ENCODE assay signal across 13 cellular contexts in genomic region chr1:115144176-115144575, GRCh38. TPM values are rescaled to one million over a fixed set of nuclear protein-coding genes. Genes with fewer than 3 reads are reported as not detected.
DNase-seq lines count a peak whose midpoint lies in the region; ATAC-seq and TF ChIP-seq lines count a peak whose summit lies in the region.
"Had no signal": no experiment of that assay in that cellular context is flagged by ENCODE, and none has a peak within 500 bp of the region (broad histone marks: within the 10 kb centered on the region; RNA-seq: fewer than 3 reads in every experiment).

No MANE protein-coding gene starts in this region.

- no peak overlapping the region for H3K27ac ChIP-seq in BLaER1 treated with 17β-estradiol and CSF1 and Interleukin-3, amounts not matched to agents 10 nM and 100 nM
- peak overlapping the region; percentile 85; the same call in 1 of the 2 replicates for H3K27ac ChIP-seq in SJSA1
- H3K27ac ChIP-seq: A549, HL-60 had no signal

- H3K36me3 ChIP-seq in BLaER1 treated with 17β-estradiol and CSF1 and Interleukin-3, amounts not matched to agents 10 nM and 100 nM, result no peaks in the 10 kb centered on the region
- H3K36me3 ChIP-seq in SJSA1 (no peaks in the 10 kb centered on the region), kidney epithelial cell (ENCODE audit: control insufficient read depth, insufficient read depth, low read length) (no peaks in the 10 kb centered on the region)
- H3K36me3 ChIP-seq: HAP-1 had no signal

- H3K9me3 ChIP-seq in BLaER1 treated with 17β-estradiol and CSF1 and Interleukin-3, amounts not matched to agents 10 nM and 100 nM (replicated peaks in 1 of 11), result no peaks in the 10 kb centered on the region; a peak in 1 of 22 replicates
- no peaks in the 10 kb centered on the region for H3K9me3 ChIP-seq in SJSA1 (replicated peaks)
- H3K9me3 ChIP-seq: A549, HAP-1 had no signal

- H3K9ac ChIP-seq in BLaER1 treated with 17β-estradiol and CSF1 and Interleukin-3, amounts not matched to agents 10 nM and 100 nM, result no peak overlapping the region

- H3K4me2 ChIP-seq in BLaER1 treated with 17β-estradiol and CSF1 and Interleukin-3, amounts not matched to agents 10 nM and 100 nM, result peak overlapping the region in 7 of 11 experiments; percentile 2 to 55 (median 38); a peak in 11 of 22 replicates
- H3K4me2 ChIP-seq: A549 had no signal

- peaks cover 0 to 58% (median 36%) of the 10 kb centered on the region in 10 experiments; a peak in 18 of 20 replicates for H3K4me1 ChIP-seq in BLaER1 treated with 17β-estradiol and CSF1 and Interleukin-3, amounts not matched to agents 10 nM and 100 nM
- H3K4me1 ChIP-seq in SJSA1 (replicated peaks), result peaks cover 43% of the 10 kb centered on the region
- H3K4me1 ChIP-seq: HAP-1 had no signal

- H3K4me3 ChIP-seq in BLaER1 treated with 17β-estradiol and CSF1 and Interleukin-3, amounts not matched to agents 10 nM and 100 nM, result no peak overlapping the region
- H3K4me3 ChIP-seq in SJSA1, result no peak overlapping the region
- no peak overlapping the region for H3K4me3 ChIP-seq in kidney epithelial cell (ENCODE audit: low read depth, low read length)
- H3K4me3 ChIP-seq: A549, HAP-1 had no signal

- ATAC-seq in HG03039 (IDR thresholded peaks at IDR 0.05; ENCODE audit: unreplicated experiment), result no peak
- no peak for ATAC-seq in HG03280 (IDR thresholded peaks at IDR 0.05; ENCODE audit: unreplicated experiment)
- ATAC-seq: A549 had no signal

- TF ChIP-seq CTCF in kidney epithelial cell (IDR thresholded peaks at IDR 0.05; ENCODE audit: insufficient read depth, low read length, poor library complexity, severe bottlenecking), result no peak

- DNase-seq in SJSA1 (ENCODE audit: low read depth in 1 of 2, low spot score in 2 of 2) (no peak), kidney epithelial cell (ENCODE audit: low read depth) (peak; percentile 43), NCI-H2107 treated with DMSO at 0.1 percent for 48 hours (lab: John Stamatoyannopoulos, UW; ENCODE audit: unreplicated experiment) (no peak)
- DNase-seq: CD4-positive, CD25-positive, alpha-beta regulatory T cell; DMS53; GF-D8; GOT3 had no signal

- H3K27me3 ChIP-seq in BLaER1 treated with 17β-estradiol and CSF1 and Interleukin-3, amounts not matched to agents 10 nM and 100 nM, result no peaks in the 10 kb centered on the region
- H3K27me3 ChIP-seq in SJSA1 (replicated peaks), result no peaks in the 10 kb centered on the region
- H3K27me3 ChIP-seq in kidney epithelial cell (ENCODE audit: control insufficient read depth, insufficient read depth, low read length), result no peaks in the 10 kb centered on the region

- no peaks in the 10 kb centered on the region for H4K20me1 ChIP-seq in BLaER1 treated with 17β-estradiol and CSF1 and Interleukin-3, amounts not matched to agents 10 nM and 100 nM

RNA-seq across cellular contexts. Expression of gene TSPAN2, which starts 54.9 kb away (rescaled TPM):
- total RNA-seq in SJSA1 (2014; rRNA removed; shearing (Covaris generic)), result 11.9 and 18.2 TPM in 2 replicates
- 7.7 and 7.8 TPM in 2 replicates for total RNA-seq in kidney epithelial cell
